ENCODE assay signal across 26 cellular contexts in the genomic region with DNA sequence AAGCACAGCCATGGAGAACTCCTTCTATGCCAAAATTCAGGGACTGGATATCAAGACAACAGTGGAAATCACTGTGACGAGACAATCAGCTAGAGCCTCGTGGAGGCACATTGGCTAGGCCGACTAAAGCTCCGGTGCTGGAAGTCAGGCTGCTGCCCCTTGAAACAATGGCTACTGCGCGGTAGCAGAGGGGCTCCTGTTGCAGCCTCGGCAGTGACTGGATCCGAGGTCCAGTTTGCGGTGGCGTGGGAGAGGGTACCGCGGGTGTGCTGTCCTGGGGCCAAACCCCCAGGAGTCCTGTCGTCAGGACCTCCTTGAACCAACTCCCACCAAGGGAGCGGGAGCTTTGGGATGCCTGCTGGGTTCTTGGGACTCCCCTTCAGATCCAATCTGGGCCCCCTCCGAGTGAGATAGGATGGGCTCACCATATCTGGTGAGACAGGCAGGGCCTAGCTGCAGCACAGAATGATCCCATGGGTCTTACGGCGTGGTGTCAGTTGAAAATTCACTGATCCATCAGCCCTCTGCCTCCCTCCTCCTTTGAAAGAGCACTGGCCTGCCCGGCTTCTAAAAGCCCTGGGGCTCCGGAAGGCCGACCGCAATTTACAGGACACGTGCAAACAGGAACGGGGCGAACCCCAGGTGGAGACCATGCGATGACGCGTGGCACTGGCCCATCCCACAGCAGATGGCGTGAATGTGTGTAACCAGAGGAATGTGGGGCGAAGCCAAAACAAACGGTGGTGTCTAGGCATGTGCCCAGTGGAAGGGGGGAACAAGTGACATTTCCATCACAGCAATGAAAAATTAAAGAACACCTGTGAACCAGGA. TPM values are rescaled to one million over a fixed set of nuclear protein-coding genes. Genes with fewer than 3 reads are reported as not detected.
DNase-seq lines count a peak whose midpoint lies in the region; ATAC-seq, FAIRE-seq and TF ChIP-seq lines count a peak whose summit lies in the region.
"Had no signal": no experiment of that assay in that cellular context is flagged by ENCODE, and none has a peak within 500 bp of the region (broad histone marks: within the 10 kb centered on the region; RNA-seq: fewer than 3 reads in every experiment).

No MANE protein-coding gene starts in this region.

- H3K4me3 ChIP-seq in Peyer's patch, result no peak overlapping the region
- no peak overlapping the region for H3K4me3 ChIP-seq in kidney (ENCODE audit: low read length in 2 of 2)
- H3K4me3 ChIP-seq in sigmoid colon, result no peak overlapping the region
- H3K4me3 ChIP-seq: ascending aorta, GM23338, lung had no signal

- ATAC-seq in SK-N-SH treated with all-trans-retinoic acid at 6 μM for 48 hours, result no peak
- ATAC-seq: activated CD8-positive, alpha-beta T cell treated with anti-CD3 and anti-CD28 coated beads for 36 hours; GM23338; stimulated activated naive B cell treated with anti-CD40 and anti-IgM and Interleukin-4, amounts not matched to agents 10 μg/mL and 1 μg/mL and 100 μg/mL, for 72 hours had no signal

- 80 to 84% methylated on average over 30 of the region's 30 CpGs for WGBS in sigmoid colon, 2 donors

- intact Hi-C loops in kidney (cut with DNase I), result no loop called here
- intact Hi-C loops in sigmoid colon (cut with DNase I), result no loop called here

- no peak overlapping the region for H3K27ac ChIP-seq in Peyer's patch
- no peak overlapping the region for H3K27ac ChIP-seq in kidney (ENCODE audit: low read depth in 2 of 2, low read length in 2 of 2)
- no peak overlapping the region for H3K27ac ChIP-seq in sigmoid colon
- H3K27ac ChIP-seq: ascending aorta had no signal

- no peaks in the 10 kb centered on the region for H3K27me3 ChIP-seq in Peyer's patch
- H3K27me3 ChIP-seq in sigmoid colon, result peaks cover 0 to 5% (median 0%) of the 10 kb centered on the region in 3 donors
- H3K27me3 ChIP-seq: ascending aorta had no signal

- no peak for TF ChIP-seq EP300 in sigmoid colon (IDR thresholded peaks at IDR 0.05)

- H3K9me3 ChIP-seq in Peyer's patch (peaks cover 0 to under 1% (median 0%) of the 10 kb centered on the region in 4 donors), kidney (ENCODE audit: control insufficient read depth in 1 of 2, low read length in 2 of 2) (no peaks in the 10 kb centered on the region), sigmoid colon (no peaks in the 10 kb centered on the region)
- H3K9me3 ChIP-seq: ascending aorta had no signal

- FAIRE-seq in kidney (lab: Jason Lieb, UNC) (no peak), GM12891 (lab: Jason Lieb, UNC) (no peak)
- FAIRE-seq: D721Med, endothelial cell of umbilical vein, G401.6 had no signal

- TF ChIP-seq CTCF in Peyer's patch (IDR thresholded peaks at IDR 0.05) (no peak), kidney (IDR thresholded peaks at IDR 0.05; ENCODE audit: borderline replicate concordance, extremely low read depth, insufficient read depth) (no peak), sigmoid colon (IDR thresholded peaks at IDR 0.05) (no peak)

- DNase-seq in ELF-1 (ENCODE audit: low read depth, low spot score), result peak; percentile 34
- DNase-seq in Peyer's patch, result peak in 2 of 3 donors; percentile 43
- peak; percentile 79 for DNase-seq in kidney
- DNase-seq in sigmoid colon, result peak; percentile 65
- no peak for DNase-seq in GM12891 (ENCODE audit: insufficient read length, low spot score)
- DNase-seq in effector CD8-positive, alpha-beta T cell (lab: John Stamatoyannopoulos, UW), result no peak
- DNase-seq: activated CD8-positive, alpha-beta T cell treated with anti-CD3 and anti-CD28 coated beads for 36 hours; CD4-positive, CD25-positive, alpha-beta regulatory T cell; NCI-H1105; NCI-H2029 treated with DMSO at 0.1 percent for 48 hours; NCI-H774; OCI-M1; SHP77 treated with DMSO at 0.1 percent for 48 hours; stimulated activated CD4-positive, alpha-beta T cell treated with anti-CD3 and anti-CD28 coated beads, Interleukin-4, amount 100 ng/mL, for 24 hours; stimulated activated naive B cell treated with anti-CD40 and anti-IgM and Interleukin-4, amounts not matched to agents 10 μg/mL and 1 μg/mL and 100 μg/mL, for 72 hours had no signal

- no peak for TF ChIP-seq POLR2A in Peyer's patch (IDR thresholded peaks at IDR 0.05)
- TF ChIP-seq POLR2A in sigmoid colon (IDR thresholded peaks at IDR 0.05), result no peak
- TF ChIP-seq POLR2A in GM12891 (IDR thresholded peaks at IDR 0.05; ENCODE audit: low read depth, low read length), result no peak

- H3K4me1 ChIP-seq in Peyer's patch (no peaks in the 10 kb centered on the region), kidney (ENCODE audit: control insufficient read depth in 1 of 2, insufficient read depth in 1 of 2, low read depth in 1 of 2, low read length in 2 of 2) (no peaks in the 10 kb centered on the region), sigmoid colon (no peaks in the 10 kb centered on the region)
- H3K4me1 ChIP-seq: ascending aorta had no signal

- H3K36me3 ChIP-seq in Peyer's patch (no peaks in the 10 kb centered on the region), kidney (ENCODE audit: control insufficient read depth in 1 of 2, insufficient read depth in 2 of 2, low read length in 2 of 2) (no peaks in the 10 kb centered on the region), sigmoid colon (no peaks in the 10 kb centered on the region)
- H3K36me3 ChIP-seq: ascending aorta had no signal

- H3K9ac ChIP-seq in kidney (ENCODE audit: low read length in 2 of 2), result no peak overlapping the region

TF ChIP-seq in SK-N-SH treated with all-trans-retinoic acid at 6 μM for 48 hours, 23 proteins besides CTCF, POLR2A, EP300 and RAD21:
- TF ChIP-seq ZFP3 (CRISPR knock-in tag; IDR thresholded peaks at IDR 0.05), result no peak
- no peak for TF ChIP-seq ARNTL (CRISPR knock-in tag; IDR thresholded peaks at IDR 0.05; ENCODE audit: borderline replicate concordance, low read depth)
- no peak for TF ChIP-seq SNAI2 (CRISPR knock-in tag; IDR thresholded peaks at IDR 0.05)
- TF ChIP-seq ISL1 (CRISPR knock-in tag; IDR thresholded peaks at IDR 0.05), result no peak
- TF ChIP-seq ZNF565 (CRISPR knock-in tag; conservative IDR thresholded peaks at IDR 0.05; ENCODE audit: low read depth), result no peak
- TF ChIP-seq ZNF70 (CRISPR knock-in tag; IDR thresholded peaks at IDR 0.05), result no peak
- TF ChIP-seq TOX (CRISPR knock-in tag; IDR thresholded peaks at IDR 0.05; ENCODE audit: borderline replicate concordance), result no peak
- TF ChIP-seq, protein P1, sequence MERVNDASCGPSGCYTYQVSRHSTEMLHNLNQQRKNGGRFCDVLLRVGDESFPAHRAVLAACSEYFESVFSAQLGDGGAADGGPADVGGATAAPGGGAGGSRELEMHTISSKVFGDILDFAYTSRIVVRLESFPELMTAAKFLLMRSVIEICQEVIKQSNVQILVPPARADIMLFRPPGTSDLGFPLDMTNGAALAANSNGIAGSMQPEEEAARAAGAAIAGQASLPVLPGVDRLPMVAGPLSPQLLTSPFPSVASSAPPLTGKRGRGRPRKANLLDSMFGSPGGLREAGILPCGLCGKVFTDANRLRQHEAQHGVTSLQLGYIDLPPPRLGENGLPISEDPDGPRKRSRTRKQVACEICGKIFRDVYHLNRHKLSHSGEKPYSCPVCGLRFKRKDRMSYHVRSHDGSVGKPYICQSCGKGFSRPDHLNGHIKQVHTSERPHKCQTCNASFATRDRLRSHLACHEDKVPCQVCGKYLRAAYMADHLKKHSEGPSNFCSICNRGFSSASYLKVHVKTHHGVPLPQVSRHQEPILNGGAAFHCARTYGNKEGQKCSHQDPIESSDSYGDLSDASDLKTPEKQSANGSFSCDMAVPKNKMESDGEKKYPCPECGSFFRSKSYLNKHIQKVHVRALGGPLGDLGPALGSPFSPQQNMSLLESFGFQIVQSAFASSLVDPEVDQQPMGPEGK (CRISPR knock-in tag; IDR thresholded peaks at IDR 0.05; ENCODE audit: borderline replicate concordance), result no peak
- no peak for TF ChIP-seq ZNF8 (CRISPR knock-in tag; IDR thresholded peaks at IDR 0.05)
- no peak for TF ChIP-seq CSDC2 (CRISPR knock-in tag; IDR thresholded peaks at IDR 0.05)
- no peak for TF ChIP-seq ZC3H10 (CRISPR knock-in tag; IDR thresholded peaks at IDR 0.05)
TF ChIP-seq in SK-N-SH treated with all-trans-retinoic acid at 6 μM for 48 hours: peak in this region for 0.

TF ChIP-seq in GM12891, 5 proteins besides CTCF, POLR2A, EP300 and RAD21:
- no peak for TF ChIP-seq PAX5 (IDR thresholded peaks at IDR 0.05; ENCODE audit: insufficient read depth, low read length, severe bottlenecking)
- TF ChIP-seq POU2F2 (IDR thresholded peaks at IDR 0.05; ENCODE audit: low read depth, low read length), result no peak
- no peak for TF ChIP-seq TAF1 (IDR thresholded peaks at IDR 0.05; ENCODE audit: low read depth, low read length)
- TF ChIP-seq POLR2AphosphoS5 (IDR thresholded peaks at IDR 0.05; ENCODE audit: low read depth, low read length), result no peak
- no peak for TF ChIP-seq SPI1 (IDR thresholded peaks at IDR 0.05; ENCODE audit: low read depth, low read length)

RNA-seq across cellular contexts. Expression of a gene that starts 15.8 kb away (rescaled TPM):
- total RNA-seq in Peyer's patch (not detected), kidney (not detected), sigmoid colon (under 1 TPM in 1 of 4 donors, not detected in 3; 0.54 TPM)
- polyA plus RNA-seq in kidney (ENCODE audit: insufficient read depth, low read depth, low replicate concordance) (not detected), sigmoid colon (not detected)
- polyA plus RNA-seq in GM12891 (2012; ENCODE audit: low read depth, missing spikeins), result not detected
- total RNA-seq: activated CD8-positive, alpha-beta T cell treated with anti-CD3 and anti-CD28 coated beads for 36 hours; ascending aorta; CD4-positive, CD25-positive, alpha-beta regulatory T cell; dermis microvascular lymphatic vessel endothelial cell; endothelial cell of umbilical vein; GM23338; kidney epithelial cell; lung; temporal lobe had no signal
- polyA plus RNA-seq: CD4-positive, CD25-positive, alpha-beta regulatory T cell; endothelial cell of umbilical vein; GM23338; IgD-negative memory B cell; lung had no signal

Comparison
In these comparisons a context has a peak if more than half of its experiments do, and no peak if none do; other contexts are left out.
1. DNase-seq: peak in ELF-1 (single experiment), Peyer's patch (2 of 3), kidney (single experiment) and sigmoid colon (single experiment); none in GM12891 (single experiment) and effector CD8-positive, alpha-beta T cell (single experiment).